Comparison of ENCODE assay signal across 17 cellular contexts in the genomic region with DNA sequence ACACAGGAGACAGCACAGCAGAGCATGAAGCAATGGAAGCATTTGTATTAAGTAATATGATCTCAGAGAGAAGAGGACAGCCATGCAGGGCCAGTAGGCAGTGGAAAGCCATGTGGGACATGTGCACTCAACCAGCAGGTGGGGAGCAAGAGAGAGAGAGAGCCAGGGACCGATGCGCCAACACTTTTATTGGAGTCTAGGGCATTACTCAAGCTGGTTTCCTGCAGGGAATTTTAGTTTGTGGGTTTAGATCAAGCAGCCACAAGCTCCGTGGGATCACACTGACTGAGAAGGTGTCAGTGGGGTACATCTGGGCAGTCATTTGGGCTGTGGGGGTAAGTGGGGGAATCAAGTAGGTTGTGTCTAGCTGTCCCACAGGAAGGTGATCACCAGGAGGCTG.
"Had no signal": no experiment of that assay in that cellular context is flagged by ENCODE, and none has a peak within 500 bp of the region (broad histone marks: within the 10 kb centered on the region; RNA-seq: fewer than 3 reads in every experiment).

No MANE protein-coding gene starts in this region.

- H3K4me1 ChIP-seq: esophagus muscularis mucosa, gastrocnemius medialis, heart right ventricle had no signal

- ATAC-seq: effector memory CD8-positive, alpha-beta T cell; gastrocnemius medialis; heart right ventricle; left lobe of liver; naive thymus-derived CD8-positive, alpha-beta T cell; sciatic nerve had no signal

- H3K27me3 ChIP-seq: esophagus muscularis mucosa had no signal

- DNase-seq: effector memory CD8-positive, alpha-beta T cell; gastrocnemius medialis; heart right ventricle; hypothalamus; kidney glomerular epithelial cell; mammary epithelial cell; naive thymus-derived CD8-positive, alpha-beta T cell; posterior cingulate gyrus; stimulated activated CD4-positive, alpha-beta T cell treated with anti-CD3 and anti-CD28 coated beads, Interleukin-2, amount 100 ng/mL, for 24 hours; stimulated activated naive CD4-positive, alpha-beta T cell; trophoblast cell had no signal

- H3K4me3 Mint-ChIP-seq: effector memory CD8-positive, alpha-beta T cell; naive thymus-derived CD8-positive, alpha-beta T cell had no signal

- H3K27ac ChIP-seq: epithelial cell of prostate, esophagus muscularis mucosa, gastrocnemius medialis, heart right ventricle, skin epidermis had no signal

- FAIRE-seq: islet of Langerhans had no signal

- H3K4me3 ChIP-seq: esophagus muscularis mucosa, gastrocnemius medialis, heart right ventricle, skin epidermis had no signal

- H3K27ac Mint-ChIP-seq: effector memory CD8-positive, alpha-beta T cell; naive thymus-derived CD8-positive, alpha-beta T cell had no signal

- H3K36me3 ChIP-seq: esophagus muscularis mucosa, gastrocnemius medialis, heart right ventricle had no signal
